In genomic region chr1:156456625-156457465, GRCh38 we compare ENCODE assay signal across 8 cellular contexts. TPM values are rescaled to one million over a fixed set of nuclear protein-coding genes. Genes with fewer than 3 reads are reported as not detected.
DNase-seq lines count a peak whose midpoint lies in the region; ATAC-seq and TF ChIP-seq lines count a peak whose summit lies in the region.

No MANE protein-coding gene starts in this region.

- H3K27me3 Mint-ChIP-seq in HFFc6 (ENCODE audit: insufficient read depth) = peaks cover 15% of the 10 kb centered on the region
- peaks cover 9% of the 10 kb centered on the region for H3K27me3 Mint-ChIP-seq in activated naive CD4-positive, alpha-beta T cell treated with anti-CD3 and anti-CD28 coated beads, Interleukin-2, amount 10 ng/mL, durations not matched to agents 7 days and 5 days

- H3K9ac ChIP-seq in neuronal stem cell (ENCODE audit: low read depth, low read length, poor library complexity) (peak overlapping the region; percentile 90), subcutaneous abdominal adipose tissue (ENCODE audit: low read length in 5 of 5) (peak overlapping the region; percentile 71 to 94 (median 87))

- no peak overlapping the region for H2AK5ac ChIP-seq in neuronal stem cell (ENCODE audit: low read depth, low read length)

- peak overlapping the region; percentile 43 for H2BK12ac ChIP-seq in neuronal stem cell (ENCODE audit: low read length)

- TF ChIP-seq EP300 in gastroesophageal sphincter (IDR thresholded peaks at IDR 0.05) = peak; percentile 69

- H3K4ac ChIP-seq in neuronal stem cell (ENCODE audit: low read length) = no peak overlapping the region

- H3K18ac ChIP-seq in neuronal stem cell (ENCODE audit: low read length) = peak overlapping the region; percentile 98

- TF ChIP-seq CTCF in HFFc6 (IDR thresholded peaks at IDR 0.05) (no peak; the same call in none of the 2 replicates), gastroesophageal sphincter (IDR thresholded peaks at IDR 0.05) (no peak)

- no peak overlapping the region for H4K91ac ChIP-seq in neuronal stem cell (ENCODE audit: low read depth, low read length, poor library complexity)

- CTCF ChIA-PET in activated naive CD4-positive, alpha-beta T cell treated with anti-CD3 and anti-CD28 coated beads, Interleukin-2, amount 10 ng/mL, durations not matched to agents 7 days and 5 days (lab: Charles Lee) = interaction anchor here (0.6 to 2.1 kb wide), 12 partner anchors 11 to 167 kb away, joined by 3 to 12 read pairs (median 4); partner anchors contain the start of gene TTC24

- H3K36me3 Mint-ChIP-seq in HFFc6 (ENCODE audit: low read depth) = peaks cover 4% of the 10 kb centered on the region; the same call in 1 of the 2 replicates
- H3K36me3 Mint-ChIP-seq in activated naive CD4-positive, alpha-beta T cell treated with anti-CD3 and anti-CD28 coated beads, Interleukin-2, amount 10 ng/mL, durations not matched to agents 7 days and 5 days = no peaks in the 10 kb centered on the region

- peak overlapping the region; percentile 92 for H3K4me3 Mint-ChIP-seq in HFFc6
- peak overlapping the region; percentile 77 for H3K4me3 Mint-ChIP-seq in activated naive CD4-positive, alpha-beta T cell treated with anti-CD3 and anti-CD28 coated beads, Interleukin-2, amount 10 ng/mL, durations not matched to agents 7 days and 5 days

- H3K14ac ChIP-seq in neuronal stem cell (ENCODE audit: low read length) = peak overlapping the region; percentile 92

- in situ Hi-C loops in SK-MEL-5 (cut with HindIII; ENCODE audit: low pct_unique_long_range_greater_than_20kb, low sequenced_read_pairs) = no loop called here

- no peak overlapping the region for H4K8ac ChIP-seq in neuronal stem cell (ENCODE audit: low read depth, low read length)

- H3K4me1 ChIP-seq in gastroesophageal sphincter (peaks cover 0 to 23% (median 3%) of the 10 kb centered on the region in 3 donors), neuronal stem cell (ENCODE audit: control insufficient read depth in 2 of 2, insufficient read depth in 1 of 2, low read depth in 1 of 2, low read length in 2 of 2) (peaks cover 4 to 5% of the 10 kb centered on the region in 2 donors), subcutaneous abdominal adipose tissue (ENCODE audit: control insufficient read depth in 5 of 5, insufficient read depth in 5 of 5, low read length in 5 of 5) (peaks cover 0 to 14% (median 8%) of the 10 kb centered on the region in 5 donors)

- H3K4me2 ChIP-seq in neuronal stem cell (ENCODE audit: insufficient read depth, low read length, poor library complexity, severe bottlenecking) = peak overlapping the region; percentile 99

- no peaks in the 10 kb centered on the region for H3K9me3 ChIP-seq in gastroesophageal sphincter
- H3K9me3 ChIP-seq in neuronal stem cell (replicated peaks in 1 of 2; ENCODE audit: control insufficient read depth in 2 of 2, insufficient read depth in 1 of 2, low read depth in 1 of 2, low read length in 2 of 2) = no peaks in the 10 kb centered on the region
- H3K9me3 ChIP-seq in subcutaneous abdominal adipose tissue (ENCODE audit: control insufficient read depth in 5 of 5, low read length in 5 of 5) = no peaks in the 10 kb centered on the region

- no peak overlapping the region for H2BK120ac ChIP-seq in neuronal stem cell (ENCODE audit: low read depth, low read length)

- TF ChIP-seq POLR2A in gastroesophageal sphincter (IDR thresholded peaks at IDR 0.05) = peak; percentile 90 to 93

- H3K27ac ChIP-seq in gastroesophageal sphincter (peak overlapping the region; percentile 96 to 100 (median 100)), neuronal stem cell (replicated peaks; ENCODE audit: low read length) (peak overlapping the region; percentile 96), subcutaneous abdominal adipose tissue (ENCODE audit: low read depth, low read length) (peak overlapping the region; percentile 99)

- peak overlapping the region; percentile 34 to 70 for H3K4me3 ChIP-seq in gastroesophageal sphincter
- peak overlapping the region; percentile 57 to 83 for H3K4me3 ChIP-seq in neuronal stem cell (ENCODE audit: low read length in 2 of 2)
- H3K4me3 ChIP-seq in subcutaneous abdominal adipose tissue (ENCODE audit: low read depth in 1 of 5, low read length in 5 of 5) = peak overlapping the region; percentile 76 to 88 (median 77)

- no peaks in the 10 kb centered on the region for H3K79me1 ChIP-seq in neuronal stem cell (ENCODE audit: low read depth, low read length)

- H3K36me3 ChIP-seq in gastroesophageal sphincter (no peaks in the 10 kb centered on the region), neuronal stem cell (replicated peaks in 1 of 2; ENCODE audit: control insufficient read depth in 2 of 2, insufficient read depth in 2 of 2, low read length in 2 of 2) (no peaks in the 10 kb centered on the region), subcutaneous abdominal adipose tissue (ENCODE audit: control insufficient read depth in 5 of 5, insufficient read depth in 5 of 5, low read length in 5 of 5) (no peaks in the 10 kb centered on the region)

- DNase-seq in GM04504 (ENCODE audit: low read depth) = peak; percentile 98
- DNase-seq in HFFc6 = peak; percentile 99
- DNase-seq in NAMALWA (ENCODE audit: low spot score) = peak; percentile 99
- DNase-seq in SK-MEL-5 (ENCODE audit: low read depth, low spot score) = peak; percentile 99
- DNase-seq in activated naive CD4-positive, alpha-beta T cell treated with anti-CD3 and anti-CD28 coated beads, Interleukin-2, amount 10 ng/mL, durations not matched to agents 7 days and 5 days = peak; percentile 97
- DNase-seq in neuronal stem cell (ENCODE audit: low spot score) = peak; percentile 96

- H3K23ac ChIP-seq in neuronal stem cell (ENCODE audit: low read depth, low read length, poor library complexity) = peak overlapping the region; percentile 86

- no peaks in the 10 kb centered on the region for H3K27me3 ChIP-seq in gastroesophageal sphincter
- H3K27me3 ChIP-seq in neuronal stem cell (ENCODE audit: control insufficient read depth in 3 of 3, insufficient read depth in 3 of 3, low read depth in 1 of 3, low read length in 3 of 3) = no peaks in the 10 kb centered on the region
- no peaks in the 10 kb centered on the region for H3K27me3 ChIP-seq in subcutaneous abdominal adipose tissue (ENCODE audit: control insufficient read depth in 5 of 5, insufficient read depth in 4 of 5, low read length in 5 of 5)

- peak overlapping the region; percentile 88 for H2BK5ac ChIP-seq in neuronal stem cell (ENCODE audit: low read length)

- no peaks in the 10 kb centered on the region for H3K9me3 Mint-ChIP-seq in HFFc6
- H3K9me3 Mint-ChIP-seq in activated naive CD4-positive, alpha-beta T cell treated with anti-CD3 and anti-CD28 coated beads, Interleukin-2, amount 10 ng/mL, durations not matched to agents 7 days and 5 days = no peaks in the 10 kb centered on the region

- peak overlapping the region; percentile 99 for H3K27ac Mint-ChIP-seq in HFFc6
- H3K27ac Mint-ChIP-seq in activated naive CD4-positive, alpha-beta T cell treated with anti-CD3 and anti-CD28 coated beads, Interleukin-2, amount 10 ng/mL, durations not matched to agents 7 days and 5 days = peak overlapping the region; percentile 97

- H3K4me1 Mint-ChIP-seq in HFFc6 (ENCODE audit: low read depth) = peaks cover 30% of the 10 kb centered on the region
- peaks cover 18% of the 10 kb centered on the region for H3K4me1 Mint-ChIP-seq in activated naive CD4-positive, alpha-beta T cell treated with anti-CD3 and anti-CD28 coated beads, Interleukin-2, amount 10 ng/mL, durations not matched to agents 7 days and 5 days

- peak overlapping the region; percentile 77 for H2BK15ac ChIP-seq in neuronal stem cell (ENCODE audit: low read length)

- ATAC-seq in gastroesophageal sphincter = peak; percentile 93

- peak overlapping the region; percentile 93 for H2AFZ ChIP-seq in neuronal stem cell (ENCODE audit: low read length)

- 0% methylated on average over 4 of the region's 59 CpGs; no CpG with 5 or more reads in 1 of the 2 donors for WGBS in gastroesophageal sphincter (ENCODE audit: low coverage in 1 of 2), 2 donors
- WGBS in neuronal stem cell (ENCODE audit: extremely low coverage in 2 of 2, insufficient read length in 2 of 2, insufficient replicate concordance in 1 of 2), 2 donors = no CpG with 5 or more reads among the region's 59 CpGs

RNA-seq across cellular contexts. Expression of gene MEF2D, which starts 43.7 kb away (rescaled TPM):
- total RNA-seq in HFFc6 (2021; fragmentation: NEBNext Ultra II Directional; extraction: Animal tissue kit (Norgen Biotek cat#: 25700)) = 10 to 100 TPM; 50.0 to 60.1 (median 56.8) TPM
- total RNA-seq in SK-MEL-5 (2014; rRNA removed; shearing (Covaris generic)) = 19.6 and 19.9 TPM in 2 replicates
- 84.5 and 98.0 TPM in 2 replicates for polyA plus RNA-seq in SK-MEL-5 (2015; cell fraction: cytosol; rRNA removed)
- polyA plus RNA-seq in SK-MEL-5 (2015; cell fraction: nucleus; rRNA removed) = 58.2 and 61.4 TPM in 2 replicates
- total RNA-seq in gastroesophageal sphincter = 10 to 100 TPM; 49.0 to 94.3 (median 67.1) TPM
- polyA plus RNA-seq in neuronal stem cell (2013, experiment 1 of 2) = 8.4 TPM
- 9.2 TPM for polyA plus RNA-seq in neuronal stem cell (2013, experiment 2 of 2)

Comparison
In these comparisons a context has a peak if more than half of its experiments do, and no peak if none do; other contexts are left out.
1. Peak in every context shown above with its lines: DNase-seq, ATAC-seq, H3K4me3 ChIP-seq and H3K27ac ChIP-seq.